ENCODE assay signal across 9 cellular contexts in the genomic region with DNA sequence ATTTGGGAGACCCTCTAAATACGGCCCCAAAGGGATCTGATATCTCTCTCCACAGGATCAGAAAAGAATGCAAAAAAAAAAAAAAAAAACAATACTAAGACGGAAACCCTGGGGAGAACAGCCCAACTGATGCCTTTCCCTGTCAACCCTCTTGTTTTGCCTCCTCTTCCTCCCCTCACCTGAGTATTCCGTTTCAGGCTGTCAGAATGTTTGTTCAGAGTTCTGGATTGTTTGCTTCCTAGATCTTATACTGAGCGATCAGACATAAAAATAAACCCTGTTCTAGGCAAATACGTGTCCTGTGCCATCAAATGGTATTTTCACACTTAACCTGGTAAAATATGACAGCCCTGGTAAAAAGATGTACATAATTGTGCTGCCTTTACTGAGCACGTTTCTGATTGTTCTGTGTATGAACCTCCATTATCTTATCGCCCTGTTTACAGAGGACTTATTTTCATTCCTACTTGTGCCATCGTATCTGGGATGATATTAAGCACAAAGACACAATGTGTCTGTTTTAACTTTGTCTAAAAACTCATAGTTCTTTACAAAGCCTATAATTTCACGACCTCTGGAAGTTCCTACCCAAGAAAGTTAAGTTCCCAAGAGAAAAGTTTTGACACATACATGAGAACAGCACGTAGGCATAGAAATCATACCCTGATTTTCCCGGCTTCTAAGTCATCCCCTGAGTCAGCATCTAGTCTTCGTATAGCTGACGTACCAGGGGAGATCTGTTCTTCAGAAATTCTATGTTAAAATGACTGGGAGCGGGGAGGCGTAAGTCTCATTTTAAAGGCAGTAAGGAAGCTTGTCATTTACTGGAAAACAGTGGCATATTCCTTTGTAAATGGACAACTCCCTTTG. TPM values are rescaled to one million over a fixed set of nuclear protein-coding genes. Genes with fewer than 3 reads are reported as not detected.
DNase-seq lines count a peak whose midpoint lies in the region; FAIRE-seq and TF ChIP-seq lines count a peak whose summit lies in the region.
"Had no signal": no experiment of that assay in that cellular context is flagged by ENCODE, and none has a peak within 500 bp of the region (broad histone marks: within the 10 kb centered on the region; RNA-seq: fewer than 3 reads in every experiment).

No MANE protein-coding gene starts in this region.

- peaks cover 63% of the 10 kb centered on the region for H3K4me1 ChIP-seq in skeletal muscle satellite cell (ENCODE audit: control insufficient read depth, insufficient read depth, low read length)

- no peaks in the 10 kb centered on the region for H3K27me3 ChIP-seq in skeletal muscle satellite cell (ENCODE audit: control insufficient read depth, insufficient read depth, low read length)

- H3K9ac ChIP-seq in skeletal muscle satellite cell (ENCODE audit: low read depth, low read length), result peak overlapping the region; percentile 91

- DNase-seq in GM12892 (ENCODE audit: insufficient read length) (no peak), SW480 (ENCODE audit: low spot score) (peak; percentile 62), fibroblast of pulmonary artery (ENCODE audit: low read depth) (peak; percentile 89), islet precursor cell (no peak), DMS 273 treated with DMSO at 0.1 percent for 48 hours (lab: John Stamatoyannopoulos, UW) (no peak), NCI-H2029 treated with DMSO at 0.1 percent for 48 hours (lab: John Stamatoyannopoulos, UW) (no peak)
- no peak for DNase-seq in activated T-cell treated with anti-CD3 and anti-CD28 coated beads, Interleukin-2, amount 50 U/mL, for 48 hours

- FAIRE-seq in GM12892 (lab: Jason Lieb, UNC), result peak; percentile 38

- no peaks in the 10 kb centered on the region for H3K9me3 ChIP-seq in skeletal muscle satellite cell (replicated peaks; ENCODE audit: low read length)
- H3K9me3 ChIP-seq: mucosa of descending colon had no signal

- peak overlapping the region; percentile 66 for H3K4me3 ChIP-seq in fibroblast of pulmonary artery (replicated peaks; ENCODE audit: low read depth, low read length)
- H3K4me3 ChIP-seq in skeletal muscle satellite cell (ENCODE audit: low read length), result peak overlapping the region; percentile 57
- H3K4me3 ChIP-seq: mucosa of descending colon had no signal

- peak overlapping the region; percentile 74 for H3K4me2 ChIP-seq in skeletal muscle satellite cell (ENCODE audit: low read length)

- peaks cover 13% of the 10 kb centered on the region for H3K36me3 ChIP-seq in skeletal muscle satellite cell (ENCODE audit: insufficient read depth, low read length)

- TF ChIP-seq POLR2A in GM12892 (IDR thresholded peaks at IDR 0.05; ENCODE audit: low read depth, low read length), result peak; percentile 47

- no peak for TF ChIP-seq CTCF in fibroblast of pulmonary artery (IDR thresholded peaks at IDR 0.05; ENCODE audit: low read length, missing control alignments)

RNA-seq across cellular contexts. Expression of a gene that starts 0.9 kb away (rescaled TPM):
- 101 TPM for polyA plus RNA-seq in GM12892 (2012; ENCODE audit: missing spikeins)
- 73.2 and 78.1 TPM in 2 replicates for total RNA-seq in skeletal muscle satellite cell (2012; rRNA removed)

Comparison
In these comparisons a context has a peak if more than half of its experiments do, and no peak if none do; other contexts are left out.
1. DNase-seq: peak in SW480 (single experiment) and fibroblast of pulmonary artery (single experiment); none in GM12892 (single experiment), islet precursor cell (single experiment), DMS 273 treated with DMSO at 0.1 percent for 48 hours (single experiment), NCI-H2029 treated with DMSO at 0.1 percent for 48 hours (single experiment) and activated T-cell treated with anti-CD3 and anti-CD28 coated beads, Interleukin-2, amount 50 U/mL, for 48 hours (0 of 2).